24 cellular contexts compared by ENCODE assay signal in the genomic region with DNA sequence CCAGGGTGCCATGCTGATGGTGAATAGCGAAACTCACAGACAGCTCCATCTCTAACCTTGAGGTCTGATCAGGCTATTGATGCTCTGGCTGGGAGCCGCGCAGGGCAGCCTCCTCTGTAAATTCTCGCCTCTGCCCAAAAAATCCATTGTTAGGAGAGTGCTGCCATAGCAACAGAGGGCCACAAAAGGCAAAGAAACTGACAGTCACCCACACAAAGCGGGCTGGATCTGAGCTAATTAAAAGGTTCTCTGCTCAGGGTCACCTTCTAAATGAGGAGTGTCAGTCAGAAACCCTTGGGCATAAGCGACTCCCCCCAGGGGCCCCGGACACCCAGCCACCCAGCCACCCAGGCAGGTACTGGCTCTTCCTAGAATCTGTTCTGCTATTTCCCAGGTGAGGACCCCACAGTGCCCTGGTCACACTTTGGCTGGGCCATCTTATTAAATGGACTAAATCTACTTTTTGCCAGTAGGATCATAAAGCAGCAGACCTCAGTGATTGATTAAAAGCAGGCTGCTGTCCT.
"Had no signal": no experiment of that assay in that cellular context is flagged by ENCODE, and none has a peak within 500 bp of the region (broad histone marks: within the 10 kb centered on the region; RNA-seq: fewer than 3 reads in every experiment).

No MANE protein-coding gene starts in this region.

- DNase-seq: activated CD4-positive, alpha-beta memory T cell treated with anti-CD3 and anti-CD28 coated beads for 36 hours; activated CD4-positive, alpha-beta T cell treated with anti-CD3 and anti-CD28 coated beads, Interleukin-2, amount 10 ng/mL, durations not matched to agents 7 days and 5 days; activated CD4-positive, CD25-positive, alpha-beta regulatory T cell; activated CD8-positive, alpha-beta memory T cell treated with anti-CD3 and anti-CD28 coated beads for 24 hours; activated effector memory CD4-positive, alpha-beta T cell treated with anti-CD3 and anti-CD28 coated beads, Interleukin-2, amount 50 U/mL, for 16 hours; activated naive CD4-positive, alpha-beta T cell treated with Interleukin-2 at 50 U/mL for 16 hours; activated naive CD8-positive, alpha-beta T cell treated with anti-CD3 and anti-CD28 coated beads, Interleukin-2, amount 50 U/mL, for 24 hours; activated T-cell treated with anti-CD3 and anti-CD28 coated beads, Interleukin-2, amount 50 U/mL, for 4 hours; brain microvascular endothelial cell; Karpas-422; MM.1S; NCI-H1105 treated with DMSO at 0.1 percent for 48 hours; NCI-H146; NCI-H187 treated with DMSO at 0.1 percent for 48 hours; NCI-H2081 treated with DMSO at 0.1 percent for 48 hours; NCI-H446; NCI-H524; NCI-H774; RPMI8226; SJCRH30; SK-N-SH; T-helper 1 cell had no signal

- H3K36me3 ChIP-seq: brain microvascular endothelial cell, cardiac muscle cell, SJCRH30 had no signal

- H3K9ac ChIP-seq: SK-N-SH had no signal

- H3K27me3 ChIP-seq: brain microvascular endothelial cell, cardiac muscle cell, SJCRH30 had no signal

- H3K27ac ChIP-seq: brain microvascular endothelial cell, cardiac muscle cell, SJCRH30, VCaP had no signal

- H3K4me1 ChIP-seq: SJCRH30 had no signal

- H3K4me2 ChIP-seq: SK-N-SH had no signal

- H3K4me3 ChIP-seq: cardiac muscle cell, SJCRH30 had no signal
